In genomic region chr1:8115769-8116167, GRCh38 we compare ENCODE assay signal across 1 cellular context.
TF ChIP-seq lines count a peak whose summit lies in the region.

No MANE protein-coding gene starts in this region.

TF ChIP-seq in HepG2, 621 proteins besides CTCF, POLR2A, EP300 and RAD21 (continued from another document):
- TF ChIP-seq HIVEP1 (CRISPR knock-in tag; IDR thresholded peaks at IDR 0.05) = peak; percentile 44; the same call in 1 of the 2 replicates
- TF ChIP-seq, protein P1, sequence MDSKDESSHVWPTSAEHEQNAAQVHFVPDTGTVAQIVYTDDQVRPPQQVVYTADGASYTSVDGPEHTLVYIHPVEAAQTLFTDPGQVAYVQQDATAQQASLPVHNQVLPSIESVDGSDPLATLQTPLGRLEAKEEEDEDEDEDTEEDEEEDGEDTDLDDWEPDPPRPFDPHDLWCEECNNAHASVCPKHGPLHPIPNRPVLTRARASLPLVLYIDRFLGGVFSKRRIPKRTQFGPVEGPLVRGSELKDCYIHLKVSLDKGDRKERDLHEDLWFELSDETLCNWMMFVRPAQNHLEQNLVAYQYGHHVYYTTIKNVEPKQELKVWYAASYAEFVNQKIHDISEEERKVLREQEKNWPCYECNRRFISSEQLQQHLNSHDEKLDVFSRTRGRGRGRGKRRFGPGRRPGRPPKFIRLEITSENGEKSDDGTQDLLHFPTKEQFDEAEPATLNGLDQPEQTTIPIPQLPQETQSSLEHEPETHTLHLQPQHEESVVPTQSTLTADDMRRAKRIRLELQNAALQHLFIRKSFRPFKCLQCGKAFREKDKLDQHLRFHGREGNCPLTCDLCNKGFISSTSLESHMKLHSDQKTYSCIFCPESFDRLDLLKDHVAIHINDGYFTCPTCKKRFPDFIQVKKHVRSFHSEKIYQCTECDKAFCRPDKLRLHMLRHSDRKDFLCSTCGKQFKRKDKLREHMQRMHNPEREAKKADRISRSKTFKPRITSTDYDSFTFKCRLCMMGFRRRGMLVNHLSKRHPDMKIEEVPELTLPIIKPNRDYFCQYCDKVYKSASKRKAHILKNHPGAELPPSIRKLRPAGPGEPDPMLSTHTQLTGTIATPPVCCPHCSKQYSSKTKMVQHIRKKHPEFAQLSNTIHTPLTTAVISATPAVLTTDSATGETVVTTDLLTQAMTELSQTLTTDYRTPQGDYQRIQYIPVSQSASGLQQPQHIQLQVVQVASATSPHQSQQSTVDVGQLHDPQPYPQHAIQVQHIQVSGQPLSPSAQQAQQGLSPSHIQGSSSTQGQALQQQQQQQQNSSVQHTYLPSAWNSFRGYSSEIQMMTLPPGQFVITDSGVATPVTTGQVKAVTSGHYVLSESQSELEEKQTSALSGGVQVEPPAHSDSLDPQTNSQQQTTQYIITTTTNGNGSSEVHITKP (CRISPR knock-in tag; IDR thresholded peaks at IDR 0.05; ENCODE audit: low read depth) = no peak
- no peak for TF ChIP-seq HMGA1 (CRISPR knock-in tag; conservative IDR thresholded peaks at IDR 0.05)
- TF ChIP-seq ZNF639 (CRISPR knock-in tag; conservative IDR thresholded peaks at IDR 0.05) = no peak
- TF ChIP-seq NRL (CRISPR knock-in tag; IDR thresholded peaks at IDR 0.05; ENCODE audit: borderline replicate concordance) = 0 out of 2 replicates have a peak, but pooled peaks have one; percentile 30
- no peak for TF ChIP-seq CHCHD3 (CRISPR knock-in tag; IDR thresholded peaks at IDR 0.05)
- peak; percentile 58; the same call in 1 of the 2 replicates for TF ChIP-seq THAP9 (CRISPR knock-in tag; IDR thresholded peaks at IDR 0.05; ENCODE audit: borderline replicate concordance)
- TF ChIP-seq JUNB (CRISPR knock-in tag; IDR thresholded peaks at IDR 0.05; ENCODE audit: borderline replicate concordance) = no peak
- TF ChIP-seq, protein P2, sequence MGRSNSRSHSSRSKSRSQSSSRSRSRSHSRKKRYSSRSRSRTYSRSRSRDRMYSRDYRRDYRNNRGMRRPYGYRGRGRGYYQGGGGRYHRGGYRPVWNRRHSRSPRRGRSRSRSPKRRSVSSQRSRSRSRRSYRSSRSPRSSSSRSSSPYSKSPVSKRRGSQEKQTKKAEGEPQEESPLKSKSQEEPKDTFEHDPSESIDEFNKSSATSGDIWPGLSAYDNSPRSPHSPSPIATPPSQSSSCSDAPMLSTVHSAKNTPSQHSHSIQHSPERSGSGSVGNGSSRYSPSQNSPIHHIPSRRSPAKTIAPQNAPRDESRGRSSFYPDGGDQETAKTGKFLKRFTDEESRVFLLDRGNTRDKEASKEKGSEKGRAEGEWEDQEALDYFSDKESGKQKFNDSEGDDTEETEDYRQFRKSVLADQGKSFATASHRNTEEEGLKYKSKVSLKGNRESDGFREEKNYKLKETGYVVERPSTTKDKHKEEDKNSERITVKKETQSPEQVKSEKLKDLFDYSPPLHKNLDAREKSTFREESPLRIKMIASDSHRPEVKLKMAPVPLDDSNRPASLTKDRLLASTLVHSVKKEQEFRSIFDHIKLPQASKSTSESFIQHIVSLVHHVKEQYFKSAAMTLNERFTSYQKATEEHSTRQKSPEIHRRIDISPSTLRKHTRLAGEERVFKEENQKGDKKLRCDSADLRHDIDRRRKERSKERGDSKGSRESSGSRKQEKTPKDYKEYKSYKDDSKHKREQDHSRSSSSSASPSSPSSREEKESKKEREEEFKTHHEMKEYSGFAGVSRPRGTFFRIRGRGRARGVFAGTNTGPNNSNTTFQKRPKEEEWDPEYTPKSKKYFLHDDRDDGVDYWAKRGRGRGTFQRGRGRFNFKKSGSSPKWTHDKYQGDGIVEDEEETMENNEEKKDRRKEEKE (IDR thresholded peaks at IDR 0.05) = no peak
- TF ChIP-seq, protein P3, sequence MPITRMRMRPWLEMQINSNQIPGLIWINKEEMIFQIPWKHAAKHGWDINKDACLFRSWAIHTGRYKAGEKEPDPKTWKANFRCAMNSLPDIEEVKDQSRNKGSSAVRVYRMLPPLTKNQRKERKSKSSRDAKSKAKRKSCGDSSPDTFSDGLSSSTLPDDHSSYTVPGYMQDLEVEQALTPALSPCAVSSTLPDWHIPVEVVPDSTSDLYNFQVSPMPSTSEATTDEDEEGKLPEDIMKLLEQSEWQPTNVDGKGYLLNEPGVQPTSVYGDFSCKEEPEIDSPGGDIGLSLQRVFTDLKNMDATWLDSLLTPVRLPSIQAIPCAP (CRISPR knock-in tag; IDR thresholded peaks at IDR 0.05; ENCODE audit: low read depth) = no peak
- TF ChIP-seq MTA1 (CRISPR knock-in tag; IDR thresholded peaks at IDR 0.05; ENCODE audit: borderline replicate concordance) = no peak
- TF ChIP-seq HHEX (CRISPR knock-in tag; IDR thresholded peaks at IDR 0.05) = no peak
- no peak for TF ChIP-seq DR1 (CRISPR knock-in tag; IDR thresholded peaks at IDR 0.05)
- no peak for TF ChIP-seq SNAI1 (CRISPR knock-in tag; IDR thresholded peaks at IDR 0.05; ENCODE audit: borderline replicate concordance)
- no peak for TF ChIP-seq ZNF329 (CRISPR knock-in tag; IDR thresholded peaks at IDR 0.05; ENCODE audit: low read depth)
- no peak for TF ChIP-seq ZBTB3 (CRISPR knock-in tag; IDR thresholded peaks at IDR 0.05; ENCODE audit: borderline replicate concordance, low read depth)
- TF ChIP-seq ZNF768 (CRISPR knock-in tag; IDR thresholded peaks at IDR 0.05) = no peak
- TF ChIP-seq MXI1 (IDR thresholded peaks at IDR 0.05; ENCODE audit: borderline replicate concordance, low read depth, low read length) = no peak
- peak; percentile 64 for TF ChIP-seq ZNF687 (CRISPR knock-in tag; IDR thresholded peaks at IDR 0.05)
- no peak for TF ChIP-seq DNMT3B (CRISPR knock-in tag; conservative IDR thresholded peaks at IDR 0.05)
- TF ChIP-seq NR3C1 (CRISPR knock-in tag; IDR thresholded peaks at IDR 0.05) = no peak
- no peak for TF ChIP-seq NR2C2 (CRISPR knock-in tag; IDR thresholded peaks at IDR 0.05; ENCODE audit: borderline replicate concordance)
- TF ChIP-seq ZNF607 (CRISPR knock-in tag; IDR thresholded peaks at IDR 0.05; ENCODE audit: borderline replicate concordance) = no peak
- no peak for TF ChIP-seq ZNF143 (CRISPR knock-in tag; IDR thresholded peaks at IDR 0.05)
- no peak for TF ChIP-seq ZNF530 (CRISPR knock-in tag; IDR thresholded peaks at IDR 0.05; ENCODE audit: low read depth)
- TF ChIP-seq, protein P4, sequence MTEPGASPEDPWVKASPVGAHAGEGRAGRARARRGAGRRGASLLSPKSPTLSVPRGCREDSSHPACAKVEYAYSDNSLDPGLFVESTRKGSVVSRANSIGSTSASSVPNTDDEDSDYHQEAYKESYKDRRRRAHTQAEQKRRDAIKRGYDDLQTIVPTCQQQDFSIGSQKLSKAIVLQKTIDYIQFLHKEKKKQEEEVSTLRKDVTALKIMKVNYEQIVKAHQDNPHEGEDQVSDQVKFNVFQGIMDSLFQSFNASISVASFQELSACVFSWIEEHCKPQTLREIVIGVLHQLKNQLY (CRISPR knock-in tag; IDR thresholded peaks at IDR 0.05) = no peak
- no peak for TF ChIP-seq MED8 (CRISPR knock-in tag; IDR thresholded peaks at IDR 0.05; ENCODE audit: insufficient replicate concordance)
- TF ChIP-seq YEATS2 (CRISPR knock-in tag; IDR thresholded peaks at IDR 0.05; ENCODE audit: borderline replicate concordance) = no peak
- TF ChIP-seq SNAPC2 (CRISPR knock-in tag; IDR thresholded peaks at IDR 0.05) = no peak
- no peak for TF ChIP-seq EED (CRISPR knock-in tag; IDR thresholded peaks at IDR 0.05)
- TF ChIP-seq ELF1 (CRISPR knock-in tag; IDR thresholded peaks at IDR 0.05) = 0 out of 2 replicates have a peak, but pooled peaks have one; percentile 3
- no peak for TF ChIP-seq CREBL2 (CRISPR knock-in tag; IDR thresholded peaks at IDR 0.05; ENCODE audit: borderline replicate concordance)
- no peak for TF ChIP-seq RARA (CRISPR knock-in tag; IDR thresholded peaks at IDR 0.05)
- no peak for TF ChIP-seq MIXL1 (CRISPR knock-in tag; IDR thresholded peaks at IDR 0.05)
- TF ChIP-seq ZNF747 (CRISPR knock-in tag; IDR thresholded peaks at IDR 0.05; ENCODE audit: borderline replicate concordance) = no peak
- TF ChIP-seq ZNF850 (CRISPR knock-in tag; conservative IDR thresholded peaks at IDR 0.05) = no peak
- TF ChIP-seq, protein P5, sequence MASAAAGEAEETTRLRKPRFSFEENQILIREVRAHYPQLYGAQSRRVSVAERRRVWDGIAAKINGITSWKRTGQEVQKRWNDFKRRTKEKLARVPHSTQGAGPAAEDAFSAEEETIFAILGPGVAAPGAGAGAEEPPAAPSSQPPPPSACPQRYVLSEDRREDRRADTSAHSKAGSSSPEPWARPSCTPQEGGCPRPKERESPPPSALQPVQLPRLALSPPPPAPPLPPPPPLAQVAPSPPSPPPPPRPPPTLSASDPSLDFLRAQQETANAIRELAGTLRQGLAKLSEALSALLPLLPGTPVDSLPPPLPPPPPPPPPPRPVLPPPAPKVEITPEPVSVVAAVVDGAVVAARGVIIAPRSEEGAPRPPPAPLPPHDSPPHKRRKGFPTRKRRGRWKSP (CRISPR knock-in tag; IDR thresholded peaks at IDR 0.05) = 0 out of 2 replicates have a peak, but pooled peaks have one; percentile 9
- TF ChIP-seq ZNF101 (CRISPR knock-in tag; IDR thresholded peaks at IDR 0.05; ENCODE audit: borderline replicate concordance, low read depth) = no peak
- no peak for TF ChIP-seq FOSL1 (CRISPR knock-in tag; IDR thresholded peaks at IDR 0.05; ENCODE audit: borderline replicate concordance)
- 0 out of 2 replicates have a peak, but pooled peaks have one; percentile 37 for TF ChIP-seq ZSCAN21 (CRISPR knock-in tag; IDR thresholded peaks at IDR 0.05; ENCODE audit: borderline replicate concordance)
- peak; percentile 81 for TF ChIP-seq ZBTB38 (CRISPR knock-in tag; IDR thresholded peaks at IDR 0.05)
- TF ChIP-seq TBX3 (IDR thresholded peaks at IDR 0.05; ENCODE audit: borderline replicate concordance) = no peak
- TF ChIP-seq TBP (CRISPR knock-in tag; IDR thresholded peaks at IDR 0.05) = no peak
- TF ChIP-seq HOXA5 (CRISPR knock-in tag; IDR thresholded peaks at IDR 0.05) = no peak
- TF ChIP-seq ZNF772 (CRISPR knock-in tag; IDR thresholded peaks at IDR 0.05) = no peak
- TF ChIP-seq MIER3 (CRISPR knock-in tag; IDR thresholded peaks at IDR 0.05; ENCODE audit: borderline replicate concordance) = no peak
TF ChIP-seq in HepG2: peak in this region for 9.
